ENCODE assay signal across 10 cellular contexts in the genomic region with DNA sequence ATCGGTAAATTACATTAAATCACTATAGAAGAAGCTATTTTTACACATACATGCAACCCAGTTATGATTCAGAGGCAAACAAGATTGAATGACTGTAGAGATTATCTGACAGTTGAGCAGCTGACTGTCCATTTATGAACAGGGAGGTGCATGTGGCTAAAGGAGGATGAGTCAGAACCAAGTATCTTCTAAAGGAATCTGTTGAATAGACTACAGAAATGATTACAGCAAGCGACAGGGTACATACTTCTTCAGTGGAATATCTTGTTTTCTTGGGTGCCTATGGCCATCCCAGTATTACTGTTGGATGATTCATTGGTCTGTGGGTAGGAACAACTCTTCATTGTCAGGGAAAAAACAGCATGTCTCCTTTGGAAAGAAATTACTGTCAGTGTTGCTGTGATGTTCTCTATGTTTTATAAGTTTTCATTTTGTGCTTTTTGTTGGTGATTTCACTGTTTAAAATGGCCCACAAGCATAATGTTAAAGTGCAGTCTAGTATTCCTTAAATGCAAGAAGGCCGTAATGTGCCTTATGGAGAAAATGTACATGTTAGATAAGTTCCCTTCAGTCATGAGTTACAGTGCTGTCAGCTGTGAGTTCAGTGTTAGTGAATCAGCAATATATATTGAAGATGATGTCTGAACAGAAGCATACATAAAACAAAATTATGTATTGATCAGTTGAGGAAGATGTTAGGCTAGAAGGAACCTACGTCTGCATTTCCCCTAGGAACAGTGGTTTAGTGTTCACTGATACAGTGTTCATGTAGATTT. TPM values are rescaled to one million over a fixed set of nuclear protein-coding genes. Genes with fewer than 3 reads are reported as not detected.
DNase-seq lines count a peak whose midpoint lies in the region; ATAC-seq and TF ChIP-seq lines count a peak whose summit lies in the region.
"Had no signal": no experiment of that assay in that cellular context is flagged by ENCODE, and none has a peak within 500 bp of the region (broad histone marks: within the 10 kb centered on the region; RNA-seq: fewer than 3 reads in every experiment).

No MANE protein-coding gene starts in this region.

- H3K4me1 ChIP-seq in gastrocnemius medialis (peaks cover 6 to 23% of the 10 kb centered on the region in 2 donors), prostate gland (replicated peaks) (no peaks in the 10 kb centered on the region)

- no peaks in the 10 kb centered on the region for H3K9me3 ChIP-seq in gastrocnemius medialis
- H3K9me3 ChIP-seq in prostate gland: no peaks in the 10 kb centered on the region
- H3K9me3 ChIP-seq: thoracic aorta had no signal

- no peak for TF ChIP-seq CTCF in cardiac fibroblast (IDR thresholded peaks at IDR 0.05; ENCODE audit: low read depth, low read length)
- TF ChIP-seq CTCF in gastrocnemius medialis (IDR thresholded peaks at IDR 0.05 in 4 of 5, conservative IDR thresholded peaks at IDR 0.05 in 1 of 5): no peak
- no peak for TF ChIP-seq CTCF in prostate gland (IDR thresholded peaks at IDR 0.05)

- H3K27ac ChIP-seq in gastrocnemius medialis (peak overlapping the region; percentile 79 to 87 (median 86)), prostate gland (no peak overlapping the region)
- H3K27ac ChIP-seq: 22Rv1, thoracic aorta had no signal

- ATAC-seq in gastrocnemius medialis (peak; percentile 98 to 99), HG03460 (IDR thresholded peaks at IDR 0.05; ENCODE audit: unreplicated experiment) (no peak)

- in situ Hi-C loops in gastrocnemius medialis (cut with MboI; ENCODE audit: low sequenced_read_pairs in 4 of 4): no loop called here

- intact Hi-C loops in gastrocnemius medialis (cut with DNase I; ENCODE audit: low total_unique reads) (no loop called here), prostate gland (cut with DNase I) (no loop called here)

- WGBS in prostate gland: 82% methylated on average over 4 of the region's 4 CpGs

- DNase-seq in DMS53 (lab: John Stamatoyannopoulos, UW): peak; percentile 22
- DNase-seq in DMS53 treated with DMSO at 0.1 percent for 48 hours (lab: John Stamatoyannopoulos, UW; ENCODE audit: unreplicated experiment): no peak
- DNase-seq in M059J (ENCODE audit: low read depth): peak; percentile 96
- DNase-seq in cardiac fibroblast (ENCODE audit: low read depth in 2 of 2): peak; percentile 71 to 96
- DNase-seq in gastrocnemius medialis: peak; percentile 25 to 40
- no peak for DNase-seq in NCI-H510A (lab: John Stamatoyannopoulos, UW)
- DNase-seq in prostate gland (ENCODE audit: low spot score): no peak

- TF ChIP-seq POLR2A in gastrocnemius medialis (IDR thresholded peaks at IDR 0.05) (no peak), prostate gland (IDR thresholded peaks at IDR 0.05) (no peak)

- H3K36me3 ChIP-seq in gastrocnemius medialis (no peaks in the 10 kb centered on the region), prostate gland (no peaks in the 10 kb centered on the region)
- H3K36me3 ChIP-seq: thoracic aorta had no signal

- H3K4me3 ChIP-seq in cardiac fibroblast (replicated peaks in 1 of 2; ENCODE audit: low read depth in 2 of 2, low read length in 2 of 2) (no peak overlapping the region), gastrocnemius medialis (no peak overlapping the region), prostate gland (no peak overlapping the region)
- H3K4me3 ChIP-seq: thoracic aorta had no signal

- H3K27me3 ChIP-seq in gastrocnemius medialis: no peaks in the 10 kb centered on the region
- H3K27me3 ChIP-seq in prostate gland (replicated peaks; ENCODE audit: insufficient read depth): no peaks in the 10 kb centered on the region

RNA-seq across cellular contexts. Expression of a gene that starts 27.0 kb away (rescaled TPM):
- 86.5 and 111 TPM in 2 replicates for total RNA-seq in M059J (2014; rRNA removed; shearing (Covaris generic))
- 100 to 1,000 TPM in 2 of 4 donors, 10 to 100 TPM in 2; 38.9 to 105 (median 96.5) TPM for total RNA-seq in gastrocnemius medialis
- 10 to 100 TPM; 27.0 to 46.2 TPM for total RNA-seq in prostate gland

RNA-seq across cellular contexts. Expression of a gene that starts 53.8 kb away (rescaled TPM):
- total RNA-seq in M059J (2014; rRNA removed; shearing (Covaris generic)): 16.0 and 18.7 TPM in 2 replicates
- total RNA-seq in gastrocnemius medialis (10 to 100 TPM; 23.3 to 63.4 (median 48.9) TPM), prostate gland (10 to 100 TPM; 30.1 to 31.9 TPM)

Comparison
In these comparisons a context has a peak if more than half of its experiments do, and no peak if none do; other contexts are left out.
1. DNase-seq: peak in DMS53 (single experiment), M059J (single experiment), cardiac fibroblast (2 of 2) and gastrocnemius medialis (2 of 2); none in DMS53 treated with DMSO at 0.1 percent for 48 hours (single experiment), NCI-H510A (single experiment) and prostate gland (single experiment).
2. H3K27ac ChIP-seq: peak in gastrocnemius medialis (4 of 4); none in prostate gland (0 of 2).